30 cellular contexts compared by ENCODE assay signal in the genomic region with DNA sequence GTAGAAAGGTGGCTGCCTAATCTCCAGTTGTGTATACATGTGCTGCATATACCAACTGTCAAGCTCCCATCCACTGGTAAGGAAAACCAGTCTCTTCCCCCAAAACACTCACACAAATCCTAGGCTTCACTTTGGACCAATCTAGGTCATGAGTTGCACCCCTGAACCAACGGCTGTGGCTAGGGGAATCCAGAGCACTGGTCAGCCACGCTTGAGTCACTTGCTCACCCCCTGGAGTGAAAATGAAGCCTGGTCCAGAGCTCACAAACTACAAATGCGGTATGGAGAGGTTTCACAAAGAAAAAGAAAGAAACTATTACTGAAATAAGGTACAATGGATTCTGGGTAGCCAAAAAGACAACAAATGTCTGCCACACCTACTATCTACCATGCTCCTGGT.
DNase-seq lines count a peak whose midpoint lies in the region; ATAC-seq, FAIRE-seq and TF ChIP-seq lines count a peak whose summit lies in the region.
"Had no signal": no experiment of that assay in that cellular context is flagged by ENCODE, and none has a peak within 500 bp of the region (broad histone marks: within the 10 kb centered on the region; RNA-seq: fewer than 3 reads in every experiment).

No MANE protein-coding gene starts in this region.

- TF ChIP-seq CTCF in GM13976 (IDR thresholded peaks at IDR 0.05; ENCODE audit: borderline replicate concordance, control extremely low read depth, extremely low read depth, insufficient read depth, missing control alignments): no peak
- no peak for TF ChIP-seq CTCF in K562 (IDR thresholded peaks at IDR 0.05 in 2 of 3, conservative IDR thresholded peaks at IDR 0.05 in 1 of 3; ENCODE audit: insufficient read depth in 2 of 3, low read depth in 1 of 3, low read length in 3 of 3)

- no peak for ATAC-seq in K562
- ATAC-seq in HG03469 (IDR thresholded peaks at IDR 0.05; ENCODE audit: unreplicated experiment): no peak
- no peak for ATAC-seq in GM21737 (IDR thresholded peaks at IDR 0.05; ENCODE audit: unreplicated experiment)
- ATAC-seq in T-helper 17 cell: no peak
- no peak for ATAC-seq in SK-N-SH treated with all-trans-retinoic acid at 6 μM for 48 hours
- ATAC-seq: activated T-cell treated with anti-CD3 and anti-CD28 coated beads, Interleukin-2, amount 50 U/mL, for 4 hours; natural killer cell had no signal

- no peak overlapping the region for H3K27ac Mint-ChIP-seq in T-helper 17 cell
- H3K27ac Mint-ChIP-seq: activated CD4-positive, alpha-beta T cell treated with anti-CD3 and anti-CD28 coated beads, Interleukin-2, amount 10 ng/mL, durations not matched to agents 24 days and 14 days; CD14-positive monocyte; H9; IgD-negative memory B cell; natural killer cell had no signal

- H3K4me1 ChIP-seq in K562 (replicated peaks in 1 of 2; ENCODE audit: control insufficient read depth in 2 of 2, insufficient read depth in 2 of 2, low read length in 2 of 2): peaks cover 19 to 57% of the 10 kb centered on the region in 2 experiments
- H3K4me1 ChIP-seq: Peyer's patch, vagina had no signal

- CTCF ChIA-PET in K562 (lab: Yijun Ruan, JAX; ENCODE audit: low intra/inter-chr PET ratio): no interaction called here

- peak overlapping the region; percentile 73 for H2AFZ ChIP-seq in K562 (ENCODE audit: low read depth, low read length)

- intact Hi-C loops in K562 (cut with micrococcal nuclease): no loop called here

- no peak overlapping the region for H3K4me3 Mint-ChIP-seq in T-helper 17 cell
- H3K4me3 Mint-ChIP-seq: activated CD4-positive, alpha-beta T cell treated with anti-CD3 and anti-CD28 coated beads, Interleukin-2, amount 10 ng/mL, durations not matched to agents 24 days and 14 days; activated T-cell treated with anti-CD3 and anti-CD28 coated beads, Interleukin-2, amount 50 U/mL, for 4 hours; CD14-positive monocyte; H9; IgD-negative memory B cell; natural killer cell had no signal

- TF ChIP-seq EP300 in K562 (IDR thresholded peaks at IDR 0.05; ENCODE audit: low read length): no peak

- H3K36me3 ChIP-seq in MG63 (no peaks in the 10 kb centered on the region), K562 (ENCODE audit: control insufficient read depth, insufficient read depth, low read length) (no peaks in the 10 kb centered on the region)
- H3K36me3 ChIP-seq: cardiac muscle cell, Peyer's patch, thoracic aorta, vagina had no signal

- no peaks in the 10 kb centered on the region for H4K20me1 ChIP-seq in K562 (replicated peaks; ENCODE audit: control insufficient read depth, insufficient read depth, low read length)

- no peak for TF ChIP-seq POLR2A in K562 (conservative IDR thresholded peaks at IDR 0.05)

- peaks cover 8% of the 10 kb centered on the region for H3K4me1 Mint-ChIP-seq in T-helper 17 cell
- H3K4me1 Mint-ChIP-seq: activated CD4-positive, alpha-beta T cell treated with anti-CD3 and anti-CD28 coated beads, Interleukin-2, amount 10 ng/mL, durations not matched to agents 24 days and 14 days; natural killer cell had no signal

- no peak for FAIRE-seq in K562 (lab: Jason Lieb, UNC)
- FAIRE-seq: D721Med, endometrium, keratinocyte had no signal

- POLR2A ChIA-PET in K562 (lab: Yijun Ruan, JAX): no interaction called here

- H3K9me3 ChIP-seq in MG63: no peaks in the 10 kb centered on the region
- no peaks in the 10 kb centered on the region for H3K9me3 ChIP-seq in K562 (replicated peaks; ENCODE audit: control insufficient read depth, insufficient read depth, low read depth, low read length)
- H3K9me3 ChIP-seq in T-helper 17 cell (ENCODE audit: control insufficient read depth, low read length, poor library complexity, severe bottlenecking): no peaks in the 10 kb centered on the region
- H3K9me3 ChIP-seq: Peyer's patch, thoracic aorta, vagina had no signal

- H3K9ac ChIP-seq in K562 (ENCODE audit: insufficient read depth in 1 of 2, low read depth in 2 of 2, low read length in 2 of 2): no peak overlapping the region

- TF ChIP-seq RAD21 in K562 (CRISPR knock-in tag; conservative IDR thresholded peaks at IDR 0.05 in 1 of 2, IDR thresholded peaks at IDR 0.05 in 1 of 2): no peak

- no peak overlapping the region for H3K27ac ChIP-seq in K562 (ENCODE audit: extremely low read depth, low read depth, low read length)
- H3K27ac ChIP-seq: cardiac muscle cell, Peyer's patch, thoracic aorta, vagina, VCaP had no signal

- H3K4me2 ChIP-seq in K562 (ENCODE audit: insufficient read depth, low read length): no peak overlapping the region
- H3K4me2 ChIP-seq: smooth muscle cell had no signal

- 21% methylated on average over 3 of the region's 3 CpGs for WGBS in K562 (ENCODE audit: insufficient coverage, low coverage, missing lambda C conversion rate)

- H3K27me3 Mint-ChIP-seq in T-helper 17 cell: peaks cover 25% of the 10 kb centered on the region

- no TSS peak for BruUV-seq in K562 (replicated peaks; lab: Mats Ljungman, UMichigan)

- in situ Hi-C loops in GM13976 (cut with MboI; ENCODE audit: low sequenced_read_pairs, unreplicated experiment) (no loop called here), K562 (cut with MboI) (no loop called here)

- H3K27me3 ChIP-seq in MG63: no peaks in the 10 kb centered on the region
- H3K27me3 ChIP-seq in K562 (ENCODE audit: control insufficient read depth in 2 of 2, insufficient read depth in 2 of 2, low read length in 2 of 2): no peaks in the 10 kb centered on the region
- H3K27me3 ChIP-seq: cardiac muscle cell, Peyer's patch, vagina had no signal

- no peaks in the 10 kb centered on the region for H3K79me2 ChIP-seq in K562 (ENCODE audit: control insufficient read depth, insufficient read depth, low read length)

- H3K4me3 ChIP-seq in MG63: no peak overlapping the region
- no peak overlapping the region for H3K4me3 ChIP-seq in K562
- H3K4me3 ChIP-seq: cardiac muscle cell, Peyer's patch, smooth muscle cell, thoracic aorta, vagina had no signal

- H3K9me1 ChIP-seq in K562 (ENCODE audit: control insufficient read depth, insufficient read depth, low read length): no peaks in the 10 kb centered on the region

- peak; percentile 43 for DNase-seq in GM13976 (ENCODE audit: low spot score)
- peak; percentile 58 for DNase-seq in MG63
- no peak for DNase-seq in K562 (ENCODE audit: extremely low read depth in 1 of 4, low spot score in 3 of 4)
- no peak for DNase-seq in T-helper 17 cell
- DNase-seq: activated CD4-positive, alpha-beta T cell treated with anti-CD3 and anti-CD28 coated beads, Interleukin-2, amount 10 ng/mL, durations not matched to agents 24 days and 14 days; activated naive CD4-positive, alpha-beta T cell; activated T-cell treated with anti-CD3 and anti-CD28 coated beads, Interleukin-2, amount 50 U/mL, for 4 hours; H9; midbrain; natural killer cell; NCI-H146; NCI-H524 treated with DMSO at 0.1 percent for 48 hours; Peyer's patch; retina; stimulated activated CD4-positive, alpha-beta T cell treated with anti-CD3 and anti-CD28 coated beads, Interleukin-2, amount 100 ng/mL, for 48 hours; stimulated activated naive CD4-positive, alpha-beta T cell; T-helper 2 cell had no signal

- H3K36me3 Mint-ChIP-seq in T-helper 17 cell (ENCODE audit: low read depth): peaks cover 2% of the 10 kb centered on the region
- H3K36me3 Mint-ChIP-seq: CD14-positive monocyte, natural killer cell had no signal

TF ChIP-seq in K562, 482 proteins besides CTCF, POLR2A, EP300 and RAD21:
- TF ChIP-seq RB1 (IDR thresholded peaks at IDR 0.05; ENCODE audit: low read depth): no peak
- no peak for TF ChIP-seq ZFP36 (IDR thresholded peaks at IDR 0.05; ENCODE audit: low read depth, low read length, partially characterized antibody)
- TF ChIP-seq KLF6 (CRISPR knock-in tag; IDR thresholded peaks at IDR 0.05; ENCODE audit: borderline replicate concordance): no peak
- TF ChIP-seq ZNF76 (CRISPR knock-in tag; IDR thresholded peaks at IDR 0.05; ENCODE audit: borderline replicate concordance): no peak
- TF ChIP-seq, protein P1, sequence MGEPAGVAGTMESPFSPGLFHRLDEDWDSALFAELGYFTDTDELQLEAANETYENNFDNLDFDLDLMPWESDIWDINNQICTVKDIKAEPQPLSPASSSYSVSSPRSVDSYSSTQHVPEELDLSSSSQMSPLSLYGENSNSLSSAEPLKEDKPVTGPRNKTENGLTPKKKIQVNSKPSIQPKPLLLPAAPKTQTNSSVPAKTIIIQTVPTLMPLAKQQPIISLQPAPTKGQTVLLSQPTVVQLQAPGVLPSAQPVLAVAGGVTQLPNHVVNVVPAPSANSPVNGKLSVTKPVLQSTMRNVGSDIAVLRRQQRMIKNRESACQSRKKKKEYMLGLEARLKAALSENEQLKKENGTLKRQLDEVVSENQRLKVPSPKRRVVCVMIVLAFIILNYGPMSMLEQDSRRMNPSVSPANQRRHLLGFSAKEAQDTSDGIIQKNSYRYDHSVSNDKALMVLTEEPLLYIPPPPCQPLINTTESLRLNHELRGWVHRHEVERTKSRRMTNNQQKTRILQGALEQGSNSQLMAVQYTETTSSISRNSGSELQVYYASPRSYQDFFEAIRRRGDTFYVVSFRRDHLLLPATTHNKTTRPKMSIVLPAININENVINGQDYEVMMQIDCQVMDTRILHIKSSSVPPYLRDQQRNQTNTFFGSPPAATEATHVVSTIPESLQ (CRISPR knock-in tag; IDR thresholded peaks at IDR 0.05): no peak
- no peak for TF ChIP-seq SMAD4 (CRISPR knock-in tag; conservative IDR thresholded peaks at IDR 0.05)

TF ChIP-seq in SK-N-SH treated with all-trans-retinoic acid at 6 μM for 48 hours, 23 proteins besides CTCF, POLR2A, EP300 and RAD21 (continues in another document):
- TF ChIP-seq ESRRG (CRISPR knock-in tag; IDR thresholded peaks at IDR 0.05) (no peak), RARB (CRISPR knock-in tag; IDR thresholded peaks at IDR 0.05) (no peak), SNAI2 (CRISPR knock-in tag; IDR thresholded peaks at IDR 0.05) (no peak), ZNF8 (CRISPR knock-in tag; IDR thresholded peaks at IDR 0.05) (no peak), ZNF70 (CRISPR knock-in tag; IDR thresholded peaks at IDR 0.05) (no peak), BACH2 (CRISPR knock-in tag; IDR thresholded peaks at IDR 0.05; ENCODE audit: borderline replicate concordance) (no peak), TOX (CRISPR knock-in tag; IDR thresholded peaks at IDR 0.05; ENCODE audit: borderline replicate concordance) (no peak), OSR1 (CRISPR knock-in tag; IDR thresholded peaks at IDR 0.05) (no peak), ZFP30 (CRISPR knock-in tag; IDR thresholded peaks at IDR 0.05) (no peak)
- TF ChIP-seq, protein P2, sequence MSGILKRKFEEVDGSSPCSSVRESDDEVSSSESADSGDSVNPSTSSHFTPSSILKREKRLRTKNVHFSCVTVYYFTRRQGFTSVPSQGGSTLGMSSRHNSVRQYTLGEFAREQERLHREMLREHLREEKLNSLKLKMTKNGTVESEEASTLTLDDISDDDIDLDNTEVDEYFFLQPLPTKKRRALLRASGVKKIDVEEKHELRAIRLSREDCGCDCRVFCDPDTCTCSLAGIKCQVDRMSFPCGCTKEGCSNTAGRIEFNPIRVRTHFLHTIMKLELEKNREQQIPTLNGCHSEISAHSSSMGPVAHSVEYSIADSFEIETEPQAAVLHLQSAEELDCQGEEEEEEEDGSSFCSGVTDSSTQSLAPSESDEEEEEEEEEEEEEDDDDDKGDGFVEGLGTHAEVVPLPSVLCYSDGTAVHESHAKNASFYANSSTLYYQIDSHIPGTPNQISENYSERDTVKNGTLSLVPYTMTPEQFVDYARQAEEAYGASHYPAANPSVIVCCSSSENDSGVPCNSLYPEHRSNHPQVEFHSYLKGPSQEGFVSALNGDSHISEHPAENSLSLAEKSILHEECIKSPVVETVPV (CRISPR knock-in tag; IDR thresholded peaks at IDR 0.05): no peak

Comparison
In these comparisons a context has a peak if more than half of its experiments do, and no peak if none do; other contexts are left out.
1. DNase-seq: peak in GM13976 (single experiment) and MG63 (single experiment); none in K562 (0 of 4) and T-helper 17 cell (0 of 3).